In genomic region chr11:14974021-14974698, GRCh38 we compare ENCODE assay signal across 11 cellular contexts. TPM values are rescaled to one million over a fixed set of nuclear protein-coding genes. Genes with fewer than 3 reads are reported as not detected.
A peak's percentile ranks its signal among the peaks of the same experiment; 100 is the strongest.
DNase-seq lines count a peak whose midpoint lies in the region; ATAC-seq and FAIRE-seq lines count a peak whose summit lies in the region.
"Had no signal": no experiment of that assay in that cellular context is flagged by ENCODE, and none has a peak within 500 bp of the region (broad histone marks: within the 10 kb centered on the region; RNA-seq: fewer than 3 reads in every experiment).

No MANE protein-coding gene starts in this region.

- no peaks in the 10 kb centered on the region for H3K9me3 Mint-ChIP-seq in activated naive CD8-positive, alpha-beta T cell treated with anti-CD3 and anti-CD28 coated beads, Interleukin-2, amount 50 U/mL, for 24 hours

- peaks cover 40 to 65% (median 52%) of the 10 kb centered on the region in 5 donors for H3K27me3 ChIP-seq in subcutaneous abdominal adipose tissue (ENCODE audit: control insufficient read depth in 5 of 5, insufficient read depth in 4 of 5, low read length in 5 of 5)

- peaks cover 69% of the 10 kb centered on the region for H3K27me3 Mint-ChIP-seq in activated naive CD8-positive, alpha-beta T cell treated with anti-CD3 and anti-CD28 coated beads, Interleukin-2, amount 50 U/mL, for 24 hours

- peak overlapping the region; percentile 12 to 66 (median 47) for H3K4me3 ChIP-seq in subcutaneous abdominal adipose tissue (ENCODE audit: low read depth in 1 of 5, low read length in 5 of 5)

- no peaks in the 10 kb centered on the region for H3K36me3 ChIP-seq in subcutaneous abdominal adipose tissue (ENCODE audit: control insufficient read depth in 5 of 5, insufficient read depth in 5 of 5, low read length in 5 of 5)

- DNase-seq in activated CD4-positive, alpha-beta T cell treated with anti-CD3 and anti-CD28 coated beads for 48 hours, result peak; percentile 20
- DNase-seq in activated CD4-positive, alpha-beta T cell treated with anti-CD3 and anti-CD28 coated beads for 4 hours, result no peak
- DNase-seq in activated naive CD8-positive, alpha-beta T cell treated with anti-CD3 and anti-CD28 coated beads, Interleukin-2, amount 50 U/mL, for 24 hours, result peak; percentile 23
- DNase-seq in left lobe of liver (ENCODE audit: low spot score) (no peak), hippocampal formation (lab: John Stamatoyannopoulos, UW) (no peak), SIG-M5 treated with dmso at 0.1 percent for 504 hours (lab: John Stamatoyannopoulos, UW; ENCODE audit: unreplicated experiment) (no peak), urothelium cell line (ENCODE audit: low spot score) (no peak)

- H3K9ac ChIP-seq in subcutaneous abdominal adipose tissue (ENCODE audit: low read length in 5 of 5), result peak overlapping the region in 1 of 5 donors; percentile 37

- peaks cover 33% of the 10 kb centered on the region for H3K4me1 Mint-ChIP-seq in activated naive CD8-positive, alpha-beta T cell treated with anti-CD3 and anti-CD28 coated beads, Interleukin-2, amount 50 U/mL, for 24 hours

- H3K4me1 ChIP-seq in subcutaneous abdominal adipose tissue (ENCODE audit: control insufficient read depth in 5 of 5, insufficient read depth in 5 of 5, low read length in 5 of 5), result peaks cover 4 to 34% (median 28%) of the 10 kb centered on the region in 5 donors

- no peak overlapping the region for H3K27ac ChIP-seq in subcutaneous abdominal adipose tissue (ENCODE audit: low read depth, low read length)
- H3K27ac ChIP-seq: C4-2B had no signal

- peak; percentile 73 for ATAC-seq in activated naive CD8-positive, alpha-beta T cell treated with anti-CD3 and anti-CD28 coated beads, Interleukin-2, amount 50 U/mL, for 24 hours
- peak; percentile 12 for ATAC-seq in left lobe of liver

- H3K9me3 ChIP-seq in subcutaneous abdominal adipose tissue (ENCODE audit: control insufficient read depth in 5 of 5, low read length in 5 of 5), result no peaks in the 10 kb centered on the region

- H3K27ac Mint-ChIP-seq in activated naive CD8-positive, alpha-beta T cell treated with anti-CD3 and anti-CD28 coated beads, Interleukin-2, amount 50 U/mL, for 24 hours, result no peak overlapping the region

- peak overlapping the region; percentile 70 for H3K4me3 Mint-ChIP-seq in activated naive CD8-positive, alpha-beta T cell treated with anti-CD3 and anti-CD28 coated beads, Interleukin-2, amount 50 U/mL, for 24 hours

- H3K36me3 Mint-ChIP-seq in activated naive CD8-positive, alpha-beta T cell treated with anti-CD3 and anti-CD28 coated beads, Interleukin-2, amount 50 U/mL, for 24 hours (ENCODE audit: low read depth), result no peaks in the 10 kb centered on the region

- FAIRE-seq in urothelium cell line (lab: Jason Lieb, UNC), result no peak

RNA-seq across cellular contexts. Expression of gene CALCA, which starts 2.0 kb away (rescaled TPM):
- 0.73 TPM for total RNA-seq in left lobe of liver
- total RNA-seq: fibroblast of villous mesenchyme, SK-MEL-5 had no signal

Comparison
In these comparisons a context has a peak if more than half of its experiments do, and no peak if none do; other contexts are left out.
1. DNase-seq: peak in activated CD4-positive, alpha-beta T cell treated with anti-CD3 and anti-CD28 coated beads for 48 hours (single experiment) and activated naive CD8-positive, alpha-beta T cell treated with anti-CD3 and anti-CD28 coated beads, Interleukin-2, amount 50 U/mL, for 24 hours (single experiment); none in activated CD4-positive, alpha-beta T cell treated with anti-CD3 and anti-CD28 coated beads for 4 hours (0 of 2), left lobe of liver (single experiment), hippocampal formation (0 of 2), SIG-M5 treated with dmso at 0.1 percent for 504 hours (single experiment) and urothelium cell line (single experiment).